In genomic region chr4:22515888-22516541, GRCh38 we compare ENCODE assay signal across 8 cellular contexts. TPM values are rescaled to one million over a fixed set of nuclear protein-coding genes. Genes with fewer than 3 reads are reported as not detected.
DNase-seq lines count a peak whose midpoint lies in the region; ATAC-seq and TF ChIP-seq lines count a peak whose summit lies in the region.

A gene with protein sequence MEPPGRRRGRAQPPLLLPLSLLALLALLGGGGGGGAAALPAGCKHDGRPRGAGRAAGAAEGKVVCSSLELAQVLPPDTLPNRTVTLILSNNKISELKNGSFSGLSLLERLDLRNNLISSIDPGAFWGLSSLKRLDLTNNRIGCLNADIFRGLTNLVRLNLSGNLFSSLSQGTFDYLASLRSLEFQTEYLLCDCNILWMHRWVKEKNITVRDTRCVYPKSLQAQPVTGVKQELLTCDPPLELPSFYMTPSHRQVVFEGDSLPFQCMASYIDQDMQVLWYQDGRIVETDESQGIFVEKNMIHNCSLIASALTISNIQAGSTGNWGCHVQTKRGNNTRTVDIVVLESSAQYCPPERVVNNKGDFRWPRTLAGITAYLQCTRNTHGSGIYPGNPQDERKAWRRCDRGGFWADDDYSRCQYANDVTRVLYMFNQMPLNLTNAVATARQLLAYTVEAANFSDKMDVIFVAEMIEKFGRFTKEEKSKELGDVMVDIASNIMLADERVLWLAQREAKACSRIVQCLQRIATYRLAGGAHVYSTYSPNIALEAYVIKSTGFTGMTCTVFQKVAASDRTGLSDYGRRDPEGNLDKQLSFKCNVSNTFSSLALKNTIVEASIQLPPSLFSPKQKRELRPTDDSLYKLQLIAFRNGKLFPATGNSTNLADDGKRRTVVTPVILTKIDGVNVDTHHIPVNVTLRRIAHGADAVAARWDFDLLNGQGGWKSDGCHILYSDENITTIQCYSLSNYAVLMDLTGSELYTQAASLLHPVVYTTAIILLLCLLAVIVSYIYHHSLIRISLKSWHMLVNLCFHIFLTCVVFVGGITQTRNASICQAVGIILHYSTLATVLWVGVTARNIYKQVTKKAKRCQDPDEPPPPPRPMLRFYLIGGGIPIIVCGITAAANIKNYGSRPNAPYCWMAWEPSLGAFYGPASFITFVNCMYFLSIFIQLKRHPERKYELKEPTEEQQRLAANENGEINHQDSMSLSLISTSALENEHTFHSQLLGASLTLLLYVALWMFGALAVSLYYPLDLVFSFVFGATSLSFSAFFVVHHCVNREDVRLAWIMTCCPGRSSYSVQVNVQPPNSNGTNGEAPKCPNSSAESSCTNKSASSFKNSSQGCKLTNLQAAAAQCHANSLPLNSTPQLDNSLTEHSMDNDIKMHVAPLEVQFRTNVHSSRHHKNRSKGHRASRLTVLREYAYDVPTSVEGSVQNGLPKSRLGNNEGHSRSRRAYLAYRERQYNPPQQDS (N-terminal part only) (minus strand): TSS chr4:22516066. CDS start chr4:22515784, 282 bp downstream.

- H3K36me3 ChIP-seq in ACC112 (ENCODE audit: insufficient read depth, low read length) = no peaks in the 10 kb centered on the region
- no peaks in the 10 kb centered on the region for H3K36me3 ChIP-seq in colonic mucosa

- peak within 1 kb of the TSS; percentile 96 for H2AFZ ChIP-seq in ACC112 (ENCODE audit: low read length, unreplicated experiment)

- ATAC-seq in GM18907 (IDR thresholded peaks at IDR 0.05; ENCODE audit: unreplicated experiment) (peak; percentile 82), GM19397 (IDR thresholded peaks at IDR 0.05; ENCODE audit: unreplicated experiment) (no peak)

- no peak for TF ChIP-seq CTCF in LNCaP clone FGC (IDR thresholded peaks at IDR 0.05; ENCODE audit: control insufficient read depth, extremely low read depth, insufficient read depth)
- TF ChIP-seq CTCF in colonic mucosa (IDR thresholded peaks at IDR 0.05) = no peak

- H3K79me2 ChIP-seq in ACC112 (ENCODE audit: control insufficient read depth, insufficient read depth, low read length, unreplicated experiment) = peaks cover 10% of the 10 kb centered on the region

- peaks cover 4% of the 10 kb centered on the region for H3K4me1 ChIP-seq in ACC112 (ENCODE audit: control insufficient read depth, insufficient read depth, low read length, unreplicated experiment)
- peaks cover 4% of the 10 kb centered on the region for H3K4me1 ChIP-seq in colonic mucosa

- H3K9ac ChIP-seq in colonic mucosa (ENCODE audit: low read depth in 2 of 2, low read length in 2 of 2) = peak within 1 kb of the TSS; percentile 64 to 82

- DNase-seq in LNCaP clone FGC (ENCODE audit: low read depth) (no peak), T1000 (lab: John Stamatoyannopoulos, UW) (peak; percentile 79), colonic mucosa (peak; percentile 70), kidney tubule cell (ENCODE audit: low spot score) (peak; percentile 87)
- DNase-seq in stimulated activated CD4-positive, alpha-beta T cell treated with anti-CD3 and anti-CD28 coated beads, Interleukin-12 subunit alpha, Interleukin-12 subunit beta, amount 100 ng/mL, for 4 hours = peak; percentile 56

- H3K27me3 ChIP-seq in ACC112 (ENCODE audit: insufficient read depth, low read length) = no peaks in the 10 kb centered on the region
- no peaks in the 10 kb centered on the region for H3K27me3 ChIP-seq in colonic mucosa

- H3K4me3 ChIP-seq in ACC112 (ENCODE audit: low read depth, low read length) (peak within 1 kb of the TSS; percentile 86), LNCaP clone FGC (ENCODE audit: low read depth, low read length) (peak within 1 kb of the TSS; percentile 61), colonic mucosa (peak within 1 kb of the TSS; percentile 49)

- peak within 1 kb of the TSS; percentile 48 for H3K27ac ChIP-seq in ACC112 (ENCODE audit: low read depth, low read length)
- peak within 1 kb of the TSS; percentile 80 for H3K27ac ChIP-seq in colonic mucosa

- no peaks in the 10 kb centered on the region for H3K9me3 ChIP-seq in colonic mucosa

- intact Hi-C loops in colonic mucosa (cut with DNase I) = loop anchor here (10.0 kb wide), 1 partner anchor 101 kb away; no protein-coding TSS in a partner anchor

RNA-seq across cellular contexts. Expression of the gene that starts here (rescaled TPM):
- total RNA-seq in colonic mucosa = 10 to 100 TPM; 34.8 to 47.2 TPM
